ENCODE assay signal across 20 cellular contexts in the genomic region with DNA sequence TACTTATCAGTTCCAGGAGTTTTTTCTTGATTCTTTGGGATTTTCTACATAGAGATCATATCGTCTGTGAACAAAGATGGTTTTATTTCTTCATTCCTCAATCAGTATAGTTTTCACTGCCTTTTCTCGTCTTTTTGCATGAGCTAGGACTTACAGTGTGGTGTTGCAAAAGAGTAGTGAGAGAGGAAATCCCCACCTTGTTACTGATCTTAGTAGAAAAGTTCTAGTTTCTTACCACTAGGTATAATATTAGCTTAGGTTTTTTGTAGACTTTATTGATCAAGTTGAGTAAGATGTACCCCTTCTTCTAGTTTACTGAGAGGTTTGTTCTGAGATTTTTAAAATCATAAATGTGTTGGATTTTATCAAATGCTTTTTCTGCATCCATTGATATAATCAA.
DNase-seq lines count a peak whose midpoint lies in the region; ATAC-seq lines count a peak whose summit lies in the region.
"Had no signal": no experiment of that assay in that cellular context is flagged by ENCODE, and none has a peak within 500 bp of the region (broad histone marks: within the 10 kb centered on the region; RNA-seq: fewer than 3 reads in every experiment).

No MANE protein-coding gene starts in this region.

- intact Hi-C loops in sciatic nerve (cut with DNase I) = no loop called here

- H3K4me3 Mint-ChIP-seq in activated CD8-positive, alpha-beta memory T cell treated with anti-CD3 and anti-CD28 coated beads, Interleukin-2, amount 10 ng/mL, durations not matched to agents 7 days and 5 days = no peak overlapping the region
- H3K4me3 Mint-ChIP-seq: activated B cell treated with CpG ODN at 0.5 μM for 24 hours; activated naive CD8-positive, alpha-beta T cell treated with anti-CD3 and anti-CD28 coated beads, Interleukin-2, amount 10 ng/mL, durations not matched to agents 7 days and 5 days had no signal

- H3K27me3 Mint-ChIP-seq in activated CD8-positive, alpha-beta memory T cell treated with anti-CD3 and anti-CD28 coated beads, Interleukin-2, amount 10 ng/mL, durations not matched to agents 7 days and 5 days = peaks cover 10% of the 10 kb centered on the region

- peak; percentile 95 for ATAC-seq in GM18873 (IDR thresholded peaks at IDR 0.05; ENCODE audit: low FRiP score, unreplicated experiment)
- ATAC-seq in GM21515 (IDR thresholded peaks at IDR 0.05; ENCODE audit: unreplicated experiment) = peak; percentile 70
- ATAC-seq in HG02970 (IDR thresholded peaks at IDR 0.05; ENCODE audit: low FRiP score, unreplicated experiment) = peak; percentile 84
- ATAC-seq in HG03469 (IDR thresholded peaks at IDR 0.05; ENCODE audit: unreplicated experiment) = peak; percentile 84
- ATAC-seq in activated CD8-positive, alpha-beta memory T cell treated with anti-CD3 and anti-CD28 coated beads, Interleukin-2, amount 10 ng/mL, durations not matched to agents 7 days and 5 days = no peak
- ATAC-seq in sciatic nerve = no peak
- ATAC-seq: gastrocnemius medialis had no signal

- DNase-seq in activated CD8-positive, alpha-beta memory T cell treated with anti-CD3 and anti-CD28 coated beads, Interleukin-2, amount 10 ng/mL, durations not matched to agents 7 days and 5 days = no peak
- DNase-seq in OCI-M2 (lab: John Stamatoyannopoulos, UW; ENCODE audit: unreplicated experiment) = no peak
- no peak for DNase-seq in SKM-1 (lab: John Stamatoyannopoulos, UW; ENCODE audit: unreplicated experiment)
- DNase-seq in sciatic nerve (ENCODE audit: low spot score) = no peak
- DNase-seq: activated B cell treated with CpG ODN at 0.5 μM for 24 hours; activated CD8-positive, alpha-beta memory T cell treated with anti-CD3 and anti-CD28 coated beads, Interleukin-2, amount 50 U/mL, for 4 hours; activated naive CD8-positive, alpha-beta T cell treated with anti-CD3 and anti-CD28 coated beads, Interleukin-2, amount 10 ng/mL, durations not matched to agents 7 days and 5 days; central memory CD4-positive, alpha-beta T cell; gastrocnemius medialis; KG1; mesendoderm; NCI-H1105 treated with DMSO at 0.1 percent for 48 hours; NCI-H2227 treated with DMSO at 0.1 percent for 48 hours; sigmoid colon; stimulated activated naive CD4-positive, alpha-beta T cell; SW 1271 had no signal

- H3K9me3 Mint-ChIP-seq in activated CD8-positive, alpha-beta memory T cell treated with anti-CD3 and anti-CD28 coated beads, Interleukin-2, amount 10 ng/mL, durations not matched to agents 7 days and 5 days (ENCODE audit: low read depth) = peaks cover 2% of the 10 kb centered on the region

- CTCF ChIA-PET in activated CD8-positive, alpha-beta memory T cell treated with anti-CD3 and anti-CD28 coated beads, Interleukin-2, amount 10 ng/mL, durations not matched to agents 7 days and 5 days (lab: Charles Lee) = no interaction called here

- no peaks in the 10 kb centered on the region for H3K4me1 Mint-ChIP-seq in activated CD8-positive, alpha-beta memory T cell treated with anti-CD3 and anti-CD28 coated beads, Interleukin-2, amount 10 ng/mL, durations not matched to agents 7 days and 5 days
- H3K4me1 Mint-ChIP-seq: activated B cell treated with CpG ODN at 0.5 μM for 24 hours; activated naive CD8-positive, alpha-beta T cell treated with anti-CD3 and anti-CD28 coated beads, Interleukin-2, amount 10 ng/mL, durations not matched to agents 7 days and 5 days had no signal

- H3K36me3 Mint-ChIP-seq in activated CD8-positive, alpha-beta memory T cell treated with anti-CD3 and anti-CD28 coated beads, Interleukin-2, amount 10 ng/mL, durations not matched to agents 7 days and 5 days = no peaks in the 10 kb centered on the region
- H3K36me3 Mint-ChIP-seq: activated naive CD8-positive, alpha-beta T cell treated with anti-CD3 and anti-CD28 coated beads, Interleukin-2, amount 10 ng/mL, durations not matched to agents 7 days and 5 days had no signal

- H3K27ac Mint-ChIP-seq in activated CD8-positive, alpha-beta memory T cell treated with anti-CD3 and anti-CD28 coated beads, Interleukin-2, amount 10 ng/mL, durations not matched to agents 7 days and 5 days = no peak overlapping the region
- H3K27ac Mint-ChIP-seq: activated B cell treated with CpG ODN at 0.5 μM for 24 hours; activated naive CD8-positive, alpha-beta T cell treated with anti-CD3 and anti-CD28 coated beads, Interleukin-2, amount 10 ng/mL, durations not matched to agents 7 days and 5 days had no signal

Comparison
In these comparisons a context has a peak if more than half of its experiments do, and no peak if none do; other contexts are left out.
1. ATAC-seq: peak in GM18873 (single experiment), GM21515 (single experiment), HG02970 (single experiment) and HG03469 (single experiment); none in activated CD8-positive, alpha-beta memory T cell treated with anti-CD3 and anti-CD28 coated beads, Interleukin-2, amount 10 ng/mL, durations not matched to agents 7 days and 5 days (single experiment) and sciatic nerve (single experiment).